In the genomic region with DNA sequence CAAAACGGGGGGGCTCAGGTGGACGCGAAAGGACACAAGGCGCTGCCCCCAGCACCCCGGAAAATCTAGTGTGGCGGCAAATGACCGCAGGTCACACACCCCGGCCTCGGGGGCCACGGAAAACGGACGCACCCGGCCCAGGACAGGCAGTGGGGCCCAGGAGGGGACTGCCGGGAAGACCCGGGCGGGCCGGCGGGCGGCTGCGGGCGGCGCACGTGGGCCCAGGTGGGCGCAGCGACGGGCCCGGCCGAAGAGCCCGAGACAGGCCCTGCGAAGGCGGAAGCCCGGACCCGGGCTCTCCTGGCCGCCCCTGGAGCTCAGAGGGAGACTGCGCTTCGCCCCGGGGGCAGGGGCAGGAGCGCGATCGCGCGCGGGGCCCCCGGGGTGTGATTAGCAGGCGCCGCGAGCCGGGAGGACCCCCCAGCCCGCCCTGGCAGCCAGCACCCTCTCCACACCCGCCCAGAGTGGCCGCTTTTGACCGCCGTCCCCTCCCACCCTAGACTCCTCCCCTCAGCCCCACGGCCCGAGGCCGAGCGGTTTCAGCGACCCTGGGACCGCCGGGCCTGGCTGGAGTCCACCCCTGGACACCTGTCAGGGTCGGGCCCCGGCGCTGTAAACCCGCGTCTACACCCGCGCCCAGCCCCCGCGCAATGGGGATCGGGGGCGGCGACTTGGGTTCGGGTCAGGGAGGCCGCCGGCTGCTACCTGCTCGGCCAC, we compare ENCODE assay signal across 8 cellular contexts. TPM values are rescaled to one million over a fixed set of nuclear protein-coding genes. Genes with fewer than 3 reads are reported as not detected.
DNase-seq lines count a peak whose midpoint lies in the region; ATAC-seq and TF ChIP-seq lines count a peak whose summit lies in the region.

No MANE protein-coding gene starts in this region.

- H3K9me3 ChIP-seq in WERI-Rb-1 (ENCODE audit: severe bottlenecking) (peaks cover 6% of the 10 kb centered on the region), mucosa of descending colon (no peaks in the 10 kb centered on the region), upper lobe of left lung (no peaks in the 10 kb centered on the region)

- peaks cover 46% of the 10 kb centered on the region for H3K4me1 ChIP-seq in mucosa of descending colon (ENCODE audit: low read depth)
- peaks cover 32 to 64% (median 42%) of the 10 kb centered on the region in 4 donors for H3K4me1 ChIP-seq in upper lobe of left lung

- peak overlapping the region; percentile 94 to 98 for H3K27ac Mint-ChIP-seq in effector memory CD8-positive, alpha-beta T cell

- WGBS in upper lobe of left lung, 2 donors: 0% methylated on average over 30 of the region's 76 CpGs; no CpG with 5 or more reads in 1 of the 2 donors

- H3K27ac ChIP-seq in WERI-Rb-1: no peak overlapping the region
- peak overlapping the region; percentile 96 to 99 (median 97) for H3K27ac ChIP-seq in upper lobe of left lung

- no peaks in the 10 kb centered on the region for H3K27me3 ChIP-seq in WERI-Rb-1 (ENCODE audit: insufficient read depth, low read depth, severe bottlenecking)
- no peaks in the 10 kb centered on the region for H3K27me3 ChIP-seq in upper lobe of left lung

- intact Hi-C loops in mucosa of descending colon (cut with DNase I, micrococcal nuclease): no loop called here

- peak; percentile 28 for DNase-seq in EH (ENCODE audit: low read depth)
- DNase-seq in HK-2 (ENCODE audit: unreplicated experiment): peak; percentile 38
- DNase-seq in WERI-Rb-1: no peak
- peak in 1 of 3 experiments; percentile 18 for DNase-seq in effector memory CD8-positive, alpha-beta T cell
- DNase-seq in mucosa of descending colon: peak; percentile 81 to 87 (median 87)
- DNase-seq in upper lobe of left lung: peak; percentile 80 to 92
- DNase-seq in 8988T: no peak

- peaks cover 45% of the 10 kb centered on the region for H3K36me3 Mint-ChIP-seq in effector memory CD8-positive, alpha-beta T cell (ENCODE audit: insufficient read depth)

- peak overlapping the region; percentile 97 to 99 for H3K4me3 Mint-ChIP-seq in effector memory CD8-positive, alpha-beta T cell

- ATAC-seq in GM21367 (IDR thresholded peaks at IDR 0.05; ENCODE audit: unreplicated experiment) (peak; percentile 39), mucosa of descending colon (peak; percentile 68), upper lobe of left lung (ENCODE audit: low FRiP score in 2 of 2) (peak; percentile 80 to 83)
- peak; percentile 16 for ATAC-seq in effector memory CD8-positive, alpha-beta T cell (replicated peaks)

- no peaks in the 10 kb centered on the region for H3K36me3 ChIP-seq in WERI-Rb-1
- H3K36me3 ChIP-seq in mucosa of descending colon (ENCODE audit: low read depth): no peaks in the 10 kb centered on the region
- no peaks in the 10 kb centered on the region for H3K36me3 ChIP-seq in upper lobe of left lung

- H3K4me3 ChIP-seq in WERI-Rb-1 (ENCODE audit: low read depth, low read length) (peak overlapping the region; percentile 27), mucosa of descending colon (peak overlapping the region; percentile 93), upper lobe of left lung (peak overlapping the region; percentile 77 to 91 (median 88))

- no peak for TF ChIP-seq EP300 in upper lobe of left lung (IDR thresholded peaks at IDR 0.05)

- peak in 3 of 4 donors; percentile 55 to 71 (median 60) for TF ChIP-seq POLR2A in upper lobe of left lung (IDR thresholded peaks at IDR 0.05)

- H3K4me1 Mint-ChIP-seq in effector memory CD8-positive, alpha-beta T cell (ENCODE audit: low read depth in 2 of 2): peaks cover 47 to 59% of the 10 kb centered on the region in 2 donors

- TF ChIP-seq CTCF in WERI-Rb-1 (IDR thresholded peaks at IDR 0.05; ENCODE audit: low read depth, low read length) (no peak), mucosa of descending colon (IDR thresholded peaks at IDR 0.05) (no peak), upper lobe of left lung (IDR thresholded peaks at IDR 0.05) (no peak)

- H3K27me3 Mint-ChIP-seq in effector memory CD8-positive, alpha-beta T cell: no peaks in the 10 kb centered on the region

- no peaks in the 10 kb centered on the region for H3K9me3 Mint-ChIP-seq in effector memory CD8-positive, alpha-beta T cell

RNA-seq across cellular contexts. Expression of a gene that starts 0.8 kb away (rescaled TPM):
- total RNA-seq in mucosa of descending colon: 10 to 100 TPM; 37.9 to 48.5 (median 47.4) TPM
- 10 to 100 TPM; 55.5 to 87.6 (median 68.8) TPM for total RNA-seq in upper lobe of left lung

Comparison
In these comparisons a context has a peak if more than half of its experiments do, and no peak if none do; other contexts are left out.
1. DNase-seq: peak in EH (single experiment), HK-2 (single experiment), mucosa of descending colon (3 of 3) and upper lobe of left lung (2 of 2); none in WERI-Rb-1 (single experiment) and 8988T (single experiment).
2. ATAC-seq: peak in every context shown above with its lines; median percentile 82 in upper lobe of left lung; 68 in mucosa of descending colon; 39 in GM21367; 16 in effector memory CD8-positive, alpha-beta T cell.
3. H3K4me3 ChIP-seq: peak in every context shown above with its lines; median percentile 93 in mucosa of descending colon; 88 in upper lobe of left lung; 27 in WERI-Rb-1.